ENCODE assay signal across 9 cellular contexts in genomic region chr3:45647148-45647619, GRCh38. TPM values are rescaled to one million over a fixed set of nuclear protein-coding genes. Genes with fewer than 3 reads are reported as not detected.
DNase-seq lines count a peak whose midpoint lies in the region; ATAC-seq and TF ChIP-seq lines count a peak whose summit lies in the region.
"Had no signal": no experiment of that assay in that cellular context is flagged by ENCODE, and none has a peak within 500 bp of the region (broad histone marks: within the 10 kb centered on the region; RNA-seq: fewer than 3 reads in every experiment).

No MANE protein-coding gene starts in this region.

- TF ChIP-seq CTCF in chondrocyte (IDR thresholded peaks at IDR 0.05) (no peak), dorsolateral prefrontal cortex (IDR thresholded peaks at IDR 0.05 in 54 of 56, conservative IDR thresholded peaks at IDR 0.05 in 2 of 56; ENCODE audit: low read depth in 1 of 56, partially characterized antibody in 56 of 56) (no peak)

- no peaks in the 10 kb centered on the region for H3K36me3 Mint-ChIP-seq in chondrocyte (ENCODE audit: low read depth)

- H3K36me3 ChIP-seq in mucosa of rectum (ENCODE audit: control insufficient read depth in 2 of 2, insufficient read depth in 2 of 2, low read length in 2 of 2), result peaks cover 0 to 5% of the 10 kb centered on the region in 2 donors

- no peak for ATAC-seq in GM19328 (IDR thresholded peaks at IDR 0.05; ENCODE audit: unreplicated experiment)
- ATAC-seq in HG03521 (IDR thresholded peaks at IDR 0.05; ENCODE audit: unreplicated experiment), result no peak

- DNase-seq in AML-193 (lab: John Stamatoyannopoulos, UW) (peak; percentile 100), NCI-H460 (ENCODE audit: extremely low read depth, low read depth) (peak; percentile 89), chondrocyte (ENCODE audit: low spot score) (no peak), dorsolateral prefrontal cortex (no peak), NCI-H1105 treated with DMSO at 0.1 percent for 48 hours (lab: John Stamatoyannopoulos, UW) (no peak)

- peaks cover 7% of the 10 kb centered on the region for H3K9me3 Mint-ChIP-seq in chondrocyte (ENCODE audit: low read depth)

- H3K4me3 Mint-ChIP-seq in chondrocyte (ENCODE audit: unreplicated experiment), result no peak overlapping the region
- H3K4me3 Mint-ChIP-seq: activated naive CD8-positive, alpha-beta T cell had no signal

- H3K4me3 ChIP-seq in mucosa of rectum (ENCODE audit: low read length in 2 of 2), result no peak overlapping the region
- no peak overlapping the region for H3K4me3 ChIP-seq in dorsolateral prefrontal cortex

- intact Hi-C loops in dorsolateral prefrontal cortex (cut with DNase I), result no loop called here

- no peaks in the 10 kb centered on the region for H3K27me3 Mint-ChIP-seq in chondrocyte (ENCODE audit: low read depth)
- H3K27me3 Mint-ChIP-seq: activated naive CD8-positive, alpha-beta T cell had no signal

- no peaks in the 10 kb centered on the region for H3K27me3 ChIP-seq in mucosa of rectum (ENCODE audit: control insufficient read depth in 2 of 2, insufficient read depth in 2 of 2, low read length in 2 of 2)
- H3K27me3 ChIP-seq in dorsolateral prefrontal cortex, result no peaks in the 10 kb centered on the region

- H3K4me1 Mint-ChIP-seq in chondrocyte (ENCODE audit: low read depth), result peaks cover 64% of the 10 kb centered on the region

- peak overlapping the region; percentile 95 for H3K27ac Mint-ChIP-seq in chondrocyte (ENCODE audit: unreplicated experiment)
- H3K27ac Mint-ChIP-seq: activated naive CD8-positive, alpha-beta T cell had no signal

- peaks cover 12 to 16% of the 10 kb centered on the region in 2 donors for H3K4me1 ChIP-seq in mucosa of rectum (ENCODE audit: control insufficient read depth in 2 of 2, insufficient read depth in 2 of 2, low read length in 2 of 2)

- no peaks in the 10 kb centered on the region for H3K9me3 ChIP-seq in mucosa of rectum (ENCODE audit: control insufficient read depth in 2 of 2, low read length in 2 of 2)

- H3K9ac ChIP-seq in mucosa of rectum (ENCODE audit: low read depth in 1 of 2, low read length in 2 of 2), result no peak overlapping the region

- H3K27ac ChIP-seq in mucosa of rectum (ENCODE audit: low read depth in 2 of 2, low read length in 2 of 2), result peak overlapping the region; percentile 61 to 71
- peak overlapping the region in 4 of 59 donors; percentile 22 to 69 (median 30) for H3K27ac ChIP-seq in dorsolateral prefrontal cortex

RNA-seq across cellular contexts. Expression of gene SACM1L, which starts 42.0 kb away (rescaled TPM):
- total RNA-seq in NCI-H460 (2014; rRNA removed; shearing (Covaris generic)), result 17.8 and 24.3 TPM in 2 replicates
- polyA plus RNA-seq in NCI-H460 (2014; cell fraction: nucleus; rRNA removed), result 45.8 and 53.5 TPM in 2 replicates
- total RNA-seq in chondrocyte (34.2 to 44.1 TPM (median 34.5 TPM) in 3 replicates), dorsolateral prefrontal cortex (100 to 1,000 TPM in 1 of 120 experiments, 10 to 100 TPM in 119; 44.0 to 100 (median 73.4) TPM)

RNA-seq across cellular contexts. Expression of gene LIMD1, which starts 52.6 kb away (rescaled TPM):
- total RNA-seq in NCI-H460 (2014; rRNA removed; shearing (Covaris generic)), result 25.7 and 26.7 TPM in 2 replicates
- polyA plus RNA-seq in NCI-H460 (2014; cell fraction: nucleus; rRNA removed), result 49.2 and 65.1 TPM in 2 replicates
- total RNA-seq in chondrocyte (20.0 to 32.0 TPM (median 29.6 TPM) in 3 replicates), dorsolateral prefrontal cortex (10 to 100 TPM in 48 of 120 experiments, 1 to 10 TPM in 72; 4.4 to 23.9 (median 9.4) TPM)

Comparison
In these comparisons a context has a peak if more than half of its experiments do, and no peak if none do; other contexts are left out.
1. DNase-seq: peak in AML-193 (2 of 2) and NCI-H460 (single experiment); none in chondrocyte (single experiment), dorsolateral prefrontal cortex (0 of 10) and NCI-H1105 treated with DMSO at 0.1 percent for 48 hours (single experiment).